ENCODE assay signal across 8 cellular contexts in genomic region chr19:2774953-2775555, GRCh38. TPM values are rescaled to one million over a fixed set of nuclear protein-coding genes. Genes with fewer than 3 reads are reported as not detected.
DNase-seq lines count a peak whose midpoint lies in the region; ATAC-seq lines count a peak whose summit lies in the region.

No MANE protein-coding gene starts in this region.

- H3K9me3 Mint-ChIP-seq in stimulated activated naive CD8-positive, alpha-beta T cell treated with anti-CD3 and anti-CD28 coated beads, Interleukin-15, Interleukin-2, amounts not matched to agents 100 ng/mL and 50 ng/mL, for 24 hours, result no peaks in the 10 kb centered on the region
- no peaks in the 10 kb centered on the region for H3K9me3 Mint-ChIP-seq in effector memory CD8-positive, alpha-beta T cell
- H3K9me3 Mint-ChIP-seq in natural killer cell treated with Interleukin-12 subunit alpha and Interleukin-12 subunit beta and Interleukin-15 and Interleukin-18, amount 100 ng/mL, for 72 hours, result no peaks in the 10 kb centered on the region

- no peaks in the 10 kb centered on the region for H3K27me3 Mint-ChIP-seq in stimulated activated naive CD8-positive, alpha-beta T cell treated with anti-CD3 and anti-CD28 coated beads, Interleukin-15, Interleukin-2, amounts not matched to agents 100 ng/mL and 50 ng/mL, for 24 hours
- H3K27me3 Mint-ChIP-seq in effector memory CD8-positive, alpha-beta T cell, result no peaks in the 10 kb centered on the region
- no peaks in the 10 kb centered on the region for H3K27me3 Mint-ChIP-seq in natural killer cell treated with Interleukin-12 subunit alpha and Interleukin-12 subunit beta and Interleukin-15 and Interleukin-18, amount 100 ng/mL, for 72 hours

- DNase-seq in stimulated activated naive CD8-positive, alpha-beta T cell treated with anti-CD3 and anti-CD28 coated beads, Interleukin-15, Interleukin-2, amounts not matched to agents 100 U/mL and 50 U/mL, for 24 hours, result no peak
- no peak for DNase-seq in effector memory CD8-positive, alpha-beta T cell
- no peak for DNase-seq in natural killer cell treated with Interleukin-12 subunit alpha and Interleukin-12 subunit beta and Interleukin-15 and Interleukin-18, amount 100 ng/mL, for 72 hours (ENCODE audit: low spot score)
- DNase-seq in hepatic stellate cell (ENCODE audit: low spot score) (no peak), DMS79 treated with DMSO at 0.1 percent for 48 hours (lab: John Stamatoyannopoulos, UW) (no peak), COLO668 (lab: John Stamatoyannopoulos, UW; ENCODE audit: unreplicated experiment) (no peak), iPS-NIHi7 (ENCODE audit: extremely low spot score) (no peak)

- peaks cover 44% of the 10 kb centered on the region for H3K4me1 Mint-ChIP-seq in stimulated activated naive CD8-positive, alpha-beta T cell treated with anti-CD3 and anti-CD28 coated beads, Interleukin-15, Interleukin-2, amounts not matched to agents 100 ng/mL and 50 ng/mL, for 24 hours (ENCODE audit: low read depth)
- H3K4me1 Mint-ChIP-seq in effector memory CD8-positive, alpha-beta T cell (ENCODE audit: low read depth in 2 of 2), result peaks cover 26 to 29% of the 10 kb centered on the region in 2 donors
- H3K4me1 Mint-ChIP-seq in natural killer cell treated with Interleukin-12 subunit alpha and Interleukin-12 subunit beta and Interleukin-15 and Interleukin-18, amount 100 ng/mL, for 72 hours (ENCODE audit: low read depth in 2 of 2), result peaks cover 23 to 32% of the 10 kb centered on the region in 2 donors

- H3K27ac Mint-ChIP-seq in stimulated activated naive CD8-positive, alpha-beta T cell treated with anti-CD3 and anti-CD28 coated beads, Interleukin-15, Interleukin-2, amounts not matched to agents 100 ng/mL and 50 ng/mL, for 24 hours, result peak overlapping the region; percentile 94
- peak overlapping the region; percentile 89 to 94 for H3K27ac Mint-ChIP-seq in effector memory CD8-positive, alpha-beta T cell
- H3K27ac Mint-ChIP-seq in natural killer cell treated with Interleukin-12 subunit alpha and Interleukin-12 subunit beta and Interleukin-15 and Interleukin-18, amount 100 ng/mL, for 72 hours, result peak overlapping the region; percentile 87 to 97

- H3K36me3 Mint-ChIP-seq in stimulated activated naive CD8-positive, alpha-beta T cell treated with anti-CD3 and anti-CD28 coated beads, Interleukin-15, Interleukin-2, amounts not matched to agents 100 ng/mL and 50 ng/mL, for 24 hours (ENCODE audit: low read depth), result peaks cover 29% of the 10 kb centered on the region
- peaks cover 3% of the 10 kb centered on the region for H3K36me3 Mint-ChIP-seq in effector memory CD8-positive, alpha-beta T cell (ENCODE audit: insufficient read depth)
- no peaks in the 10 kb centered on the region for H3K36me3 Mint-ChIP-seq in natural killer cell treated with Interleukin-12 subunit alpha and Interleukin-12 subunit beta and Interleukin-15 and Interleukin-18, amount 100 ng/mL, for 72 hours

- ATAC-seq in stimulated activated naive CD8-positive, alpha-beta T cell treated with anti-CD3 and anti-CD28 coated beads, Interleukin-15, Interleukin-2, amounts not matched to agents 100 U/mL and 50 U/mL, for 24 hours, result no peak
- ATAC-seq in effector memory CD8-positive, alpha-beta T cell (replicated peaks), result no peak
- no peak for ATAC-seq in natural killer cell treated with Interleukin-12 subunit alpha and Interleukin-12 subunit beta and Interleukin-15 and Interleukin-18, amount 100 ng/mL, for 72 hours

- peak overlapping the region; percentile 79 for H3K4me3 Mint-ChIP-seq in stimulated activated naive CD8-positive, alpha-beta T cell treated with anti-CD3 and anti-CD28 coated beads, Interleukin-15, Interleukin-2, amounts not matched to agents 100 ng/mL and 50 ng/mL, for 24 hours
- H3K4me3 Mint-ChIP-seq in effector memory CD8-positive, alpha-beta T cell, result peak overlapping the region; percentile 74 to 79
- H3K4me3 Mint-ChIP-seq in natural killer cell treated with Interleukin-12 subunit alpha and Interleukin-12 subunit beta and Interleukin-15 and Interleukin-18, amount 100 ng/mL, for 72 hours, result peak overlapping the region; percentile 86

RNA-seq across cellular contexts. Expression of gene SGTA, which starts 8.0 kb away (rescaled TPM):
- 100 to 1,000 TPM in 1 of 2 donors, 10 to 100 TPM in 1; 61.1 to 107 TPM for total RNA-seq in natural killer cell treated with Interleukin-12 subunit alpha and Interleukin-12 subunit beta and Interleukin-15 and Interleukin-18, amount 100 ng/mL, for 72 hours

RNA-seq across cellular contexts. Expression of gene THOP1, which starts 10.2 kb away (rescaled TPM):
- 100 to 1,000 TPM; 105 to 224 TPM for total RNA-seq in natural killer cell treated with Interleukin-12 subunit alpha and Interleukin-12 subunit beta and Interleukin-15 and Interleukin-18, amount 100 ng/mL, for 72 hours

RNA-seq across cellular contexts. Expression of gene SLC39A3, which starts 35.2 kb away (rescaled TPM):
- total RNA-seq in natural killer cell treated with Interleukin-12 subunit alpha and Interleukin-12 subunit beta and Interleukin-15 and Interleukin-18, amount 100 ng/mL, for 72 hours, result 10 to 100 TPM; 30.5 to 91.6 TPM

RNA-seq across cellular contexts. Expression of gene ZNF554, which starts 44.6 kb away (rescaled TPM):
- total RNA-seq in natural killer cell treated with Interleukin-12 subunit alpha and Interleukin-12 subunit beta and Interleukin-15 and Interleukin-18, amount 100 ng/mL, for 72 hours, result 1 to 10 TPM in 1 of 2 donors, under 1 TPM in 1; 0.89 to 2.9 TPM

RNA-seq across cellular contexts. Expression of gene DIRAS1, which starts 53.9 kb away (rescaled TPM):
- total RNA-seq in natural killer cell treated with Interleukin-12 subunit alpha and Interleukin-12 subunit beta and Interleukin-15 and Interleukin-18, amount 100 ng/mL, for 72 hours, result not detected
